ENCODE assay signal across 21 cellular contexts in the genomic region with DNA sequence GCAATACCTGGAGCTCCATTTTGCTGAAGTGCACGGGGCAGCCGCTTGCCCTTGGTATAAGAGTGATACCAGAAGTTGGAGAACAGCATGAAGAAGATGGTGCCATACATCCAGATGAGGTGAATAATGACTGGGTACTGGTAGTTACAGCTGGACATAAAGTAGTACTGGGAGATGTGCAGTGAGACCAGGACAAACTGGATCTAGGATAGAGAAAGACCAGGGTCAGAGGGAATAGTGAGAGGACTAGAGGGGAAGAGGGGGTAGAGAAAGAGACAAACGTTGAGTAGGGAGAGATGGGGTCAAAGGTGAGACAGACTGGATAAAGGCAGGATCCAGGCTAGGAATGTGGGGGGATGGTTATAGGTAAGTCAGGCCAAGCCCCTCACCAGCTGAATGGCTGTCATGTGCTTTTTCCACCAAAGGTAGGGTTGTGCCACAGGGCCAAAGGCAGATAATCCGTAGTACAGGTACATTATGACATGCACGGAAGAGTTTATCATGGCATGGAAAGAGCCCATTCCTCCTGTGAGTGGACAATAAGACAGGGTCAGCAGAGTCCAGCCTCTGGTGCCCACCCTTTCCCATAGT. TPM values are rescaled to one million over a fixed set of nuclear protein-coding genes. Genes with fewer than 3 reads are reported as not detected.
DNase-seq lines count a peak whose midpoint lies in the region; ATAC-seq, FAIRE-seq and TF ChIP-seq lines count a peak whose summit lies in the region.
"Had no signal": no experiment of that assay in that cellular context is flagged by ENCODE, and none has a peak within 500 bp of the region (broad histone marks: within the 10 kb centered on the region; RNA-seq: fewer than 3 reads in every experiment).

No MANE protein-coding gene starts in this region.

- TSS peak; percentile 19 for BruUV-seq in PC-3 (replicated peaks; lab: Mats Ljungman, UMichigan)

- H4K20me1 ChIP-seq in PC-3 (ENCODE audit: low read length), result peaks cover 13% of the 10 kb centered on the region

- peaks cover 11% of the 10 kb centered on the region for H3F3A ChIP-seq in PC-3 (ENCODE audit: low read length, unreplicated experiment)

- H3K4me3 ChIP-seq in cardiac muscle cell, result no peak overlapping the region
- H3K4me3 ChIP-seq in PC-3 (ENCODE audit: low read length), result no peak overlapping the region
- H3K4me3 ChIP-seq: heart left ventricle, sigmoid colon had no signal

- intact Hi-C loops in Right ventricle myocardium inferior (cut with DNase I) (no loop called here), PC-3 (cut with micrococcal nuclease) (no loop called here)

- peaks cover 77% of the 10 kb centered on the region for H3K79me2 ChIP-seq in PC-3 (ENCODE audit: low read length)

- no peak for ATAC-seq in Right ventricle myocardium inferior
- no peak for ATAC-seq in PC-3
- no peak for ATAC-seq in central memory CD8-positive, alpha-beta T cell (replicated peaks; ENCODE audit: extremely low read depth, poor library complexity, severe bottlenecking)
- no peak for ATAC-seq in stimulated activated naive B cell treated with anti-CD40 and anti-IgM and Interleukin-4, amounts not matched to agents 10 μg/mL and 1 μg/mL and 100 μg/mL, for 72 hours (replicated peaks)
- ATAC-seq: heart left ventricle had no signal

- H3K9me2 ChIP-seq in PC-3 (replicated peaks; ENCODE audit: low read length), result no peaks in the 10 kb centered on the region

- no peak for DNase-seq in cardiac muscle cell (ENCODE audit: low read depth in 1 of 2, low spot score in 1 of 2)
- DNase-seq in Right ventricle myocardium inferior (ENCODE audit: missing footprints), result no peak
- DNase-seq in PC-3, result no peak
- no peak for DNase-seq in central memory CD8-positive, alpha-beta T cell (ENCODE audit: low spot score in 2 of 2)
- DNase-seq in stimulated activated naive B cell treated with anti-CD40 and anti-IgM and Interleukin-4, amounts not matched to agents 10 μg/mL and 1 μg/mL and 100 μg/mL, for 72 hours, result no peak
- no peak for DNase-seq in NCI-H2029 (lab: John Stamatoyannopoulos, UW)
- no peak for DNase-seq in cerebellar nuclear complex (lab: John Stamatoyannopoulos, UW)
- DNase-seq in urothelium cell line (ENCODE audit: low spot score), result no peak
- DNase-seq: activated naive CD4-positive, alpha-beta T cell treated with anti-CD3 and anti-CD28 coated beads, Interleukin-2, amount 50 U/mL, for 16 hours; DMS79; heart left ventricle; kidney; mesendoderm; NCI-H2029 treated with DMSO at 0.1 percent for 48 hours; NCI-H524; sigmoid colon; stimulated activated CD4-positive, alpha-beta T cell treated with anti-CD3 and anti-CD28 coated beads, Interleukin-2, amount 100 ng/mL, for 24 hours had no signal

- H3K27me3 Mint-ChIP-seq in central memory CD8-positive, alpha-beta T cell, result no peaks in the 10 kb centered on the region
- no peaks in the 10 kb centered on the region for H3K27me3 Mint-ChIP-seq in stimulated activated naive B cell treated with anti-CD40 and anti-IgM and Interleukin-4, amounts not matched to agents 10 μg/mL and 1 μg/mL and 100 μg/mL, for 72 hours

- peaks cover 20% of the 10 kb centered on the region for H3K36me3 Mint-ChIP-seq in central memory CD8-positive, alpha-beta T cell (ENCODE audit: insufficient read depth)
- H3K36me3 Mint-ChIP-seq in stimulated activated naive B cell treated with anti-CD40 and anti-IgM and Interleukin-4, amounts not matched to agents 10 μg/mL and 1 μg/mL and 100 μg/mL, for 72 hours, result peaks cover 60 to 75% of the 10 kb centered on the region in 2 donors

- H3K4me1 Mint-ChIP-seq in central memory CD8-positive, alpha-beta T cell, result peaks cover 47% of the 10 kb centered on the region
- peaks cover 38 to 54% of the 10 kb centered on the region in 2 donors for H3K4me1 Mint-ChIP-seq in stimulated activated naive B cell treated with anti-CD40 and anti-IgM and Interleukin-4, amounts not matched to agents 10 μg/mL and 1 μg/mL and 100 μg/mL, for 72 hours

- no peak overlapping the region for H3K4me2 ChIP-seq in PC-3 (ENCODE audit: low read length)

- no peak for TF ChIP-seq CTCF in cardiac muscle cell (IDR thresholded peaks at IDR 0.05; ENCODE audit: low read depth, low read length)
- no peak for TF ChIP-seq CTCF in PC-3 (conservative IDR thresholded peaks at IDR 0.05; ENCODE audit: low read depth, low read length)

- no peaks in the 10 kb centered on the region for H3K9me3 ChIP-seq in cardiac muscle cell (ENCODE audit: low read depth)
- H3K9me3 ChIP-seq in PC-3 (ENCODE audit: low read length), result no peaks in the 10 kb centered on the region
- H3K9me3 ChIP-seq: heart left ventricle, sigmoid colon had no signal

- FAIRE-seq in urothelium cell line (lab: Jason Lieb, UNC), result no peak
- FAIRE-seq: GM18507, H54, kidney had no signal

- peak overlapping the region; percentile 26 for H3K27ac Mint-ChIP-seq in central memory CD8-positive, alpha-beta T cell (ENCODE audit: low read depth)
- peak overlapping the region; percentile 10 for H3K27ac Mint-ChIP-seq in stimulated activated naive B cell treated with anti-CD40 and anti-IgM and Interleukin-4, amounts not matched to agents 10 μg/mL and 1 μg/mL and 100 μg/mL, for 72 hours

- H3K36me3 ChIP-seq in cardiac muscle cell (peaks cover 46% of the 10 kb centered on the region), PC-3 (ENCODE audit: low read depth, low read length) (peaks cover 51% of the 10 kb centered on the region)

- H2AFZ ChIP-seq in PC-3 (ENCODE audit: low read length), result no peak overlapping the region

- CTCF ChIA-PET in PC-3 (lab: Charles Lee), result interaction anchor here (0.7 kb wide), 1 partner anchor 50 kb away, joined by 4 read pairs; no protein-coding TSS in a partner anchor

- no peak overlapping the region for H3K4me3 Mint-ChIP-seq in central memory CD8-positive, alpha-beta T cell
- H3K4me3 Mint-ChIP-seq in stimulated activated naive B cell treated with anti-CD40 and anti-IgM and Interleukin-4, amounts not matched to agents 10 μg/mL and 1 μg/mL and 100 μg/mL, for 72 hours, result no peak overlapping the region

- H3K27me3 ChIP-seq in cardiac muscle cell, result no peaks in the 10 kb centered on the region
- H3K27me3 ChIP-seq in PC-3 (ENCODE audit: low read length), result no peaks in the 10 kb centered on the region
- H3K27me3 ChIP-seq: heart left ventricle, sigmoid colon had no signal

- H3K9ac ChIP-seq in PC-3 (ENCODE audit: low read length), result no peak overlapping the region

- POLR2A ChIA-PET in PC-3 (lab: Charles Lee; ENCODE audit: unreplicated experiment), result no interaction called here

- peak overlapping the region; percentile 36 for H3K27ac ChIP-seq in cardiac muscle cell
- H3K27ac ChIP-seq in PC-3 (ENCODE audit: low read length), result no peak overlapping the region
- H3K27ac ChIP-seq: heart left ventricle, sigmoid colon had no signal

- H3K4me1 ChIP-seq in cardiac muscle cell (ENCODE audit: low read depth), result peaks cover 26% of the 10 kb centered on the region
- peaks cover 49% of the 10 kb centered on the region for H3K4me1 ChIP-seq in PC-3 (ENCODE audit: insufficient read depth, low read length)

- no peaks in the 10 kb centered on the region for H3K9me3 Mint-ChIP-seq in central memory CD8-positive, alpha-beta T cell
- H3K9me3 Mint-ChIP-seq in stimulated activated naive B cell treated with anti-CD40 and anti-IgM and Interleukin-4, amounts not matched to agents 10 μg/mL and 1 μg/mL and 100 μg/mL, for 72 hours, result no peaks in the 10 kb centered on the region

RNA-seq across cellular contexts. Expression of gene ELOVL1, which starts 3.8 kb away (rescaled TPM):
- total RNA-seq in cardiac muscle cell (18.5 and 24.1 TPM in 2 replicates), Right ventricle myocardium inferior (34.4 TPM), PC-3 (2014; rRNA removed) (89.5 and 128 TPM in 2 replicates)
- 38.6 and 50.0 TPM in 2 replicates for polyA plus RNA-seq in cardiac muscle cell

RNA-seq across cellular contexts. Expression of gene CDC20, which starts 5.2 kb away (rescaled TPM):
- total RNA-seq in cardiac muscle cell, result 14.4 and 134 TPM in 2 replicates
- polyA plus RNA-seq in cardiac muscle cell, result 18.7 and 163 TPM in 2 replicates
- total RNA-seq in Right ventricle myocardium inferior, result 1.6 TPM
- 312 and 349 TPM in 2 replicates for total RNA-seq in PC-3 (2014; rRNA removed)

RNA-seq across cellular contexts. Expression of gene MED8, which starts 25.6 kb away (rescaled TPM):
- total RNA-seq in cardiac muscle cell (25.5 and 31.3 TPM in 2 replicates), Right ventricle myocardium inferior (18.0 TPM), PC-3 (2014; rRNA removed) (35.5 and 41.8 TPM in 2 replicates)
- 33.3 and 38.8 TPM in 2 replicates for polyA plus RNA-seq in cardiac muscle cell

RNA-seq across cellular contexts. Expression of gene SZT2, which starts 25.7 kb away (rescaled TPM):
- total RNA-seq in cardiac muscle cell (16.5 and 28.2 TPM in 2 replicates), Right ventricle myocardium inferior (22.5 TPM), PC-3 (2014; rRNA removed) (22.2 and 31.3 TPM in 2 replicates)
- polyA plus RNA-seq in cardiac muscle cell, result 10.3 and 11.5 TPM in 2 replicates

RNA-seq across cellular contexts. Expression of gene MPL, which starts 26.4 kb away (rescaled TPM):
- total RNA-seq in cardiac muscle cell (not detected in 2 replicates), Right ventricle myocardium inferior (0.73 TPM), PC-3 (2014; rRNA removed) (0.35 TPM in 1 of 2 replicates, not detected in the other)
- 0.10 TPM in 1 of 2 replicates, not detected in the other for polyA plus RNA-seq in cardiac muscle cell
- total RNA-seq: M059J, sigmoid colon, temporal lobe had no signal
- polyA plus RNA-seq: sigmoid colon had no signal
